9 cellular contexts compared by ENCODE assay signal in genomic region chr4:109912706-109913621, GRCh38. TPM values are rescaled to one million over a fixed set of nuclear protein-coding genes. Genes with fewer than 3 reads are reported as not detected.
DNase-seq lines count a peak whose midpoint lies in the region; ATAC-seq and TF ChIP-seq lines count a peak whose summit lies in the region.
"Had no signal": no experiment of that assay in that cellular context is flagged by ENCODE, and none has a peak within 500 bp of the region (broad histone marks: within the 10 kb centered on the region; RNA-seq: fewer than 3 reads in every experiment).

Gene EGF, plus strand, starts transcription at chr4:109912883. Its CDS starts 453 bp downstream, at chr4:109913336.

- peak within 1 kb of the TSS; percentile 89 for H3K27ac ChIP-seq in HUES6 (ENCODE audit: low read depth, low read length)
- peak within 1 kb of the TSS in 1 of 2 donors; percentile 79 for H3K27ac ChIP-seq in lung (ENCODE audit: low read depth in 1 of 2, low read length in 1 of 2)
- peak within 1 kb of the TSS in 11 of 59 donors; percentile 11 to 59 (median 35) for H3K27ac ChIP-seq in dorsolateral prefrontal cortex

- DNase-seq in AG08396 (ENCODE audit: low spot score) (peak; percentile 15), cardiac fibroblast (ENCODE audit: low read depth in 2 of 2) (peak; percentile 34 to 52), lung (ENCODE audit: low spot score) (no peak), dorsolateral prefrontal cortex (no peak)

- H3K4me1 ChIP-seq in HUES6 (ENCODE audit: control insufficient read depth, insufficient read depth, low read length) (peaks cover 45% of the 10 kb centered on the region), lung (ENCODE audit: control insufficient read depth in 2 of 2, insufficient read depth in 2 of 2, low read length in 2 of 2) (peaks cover 2 to 10% of the 10 kb centered on the region in 2 donors)

- intact Hi-C loops in dorsolateral prefrontal cortex (cut with DNase I) = no loop called here

- no peaks in the 10 kb centered on the region for H3K9me3 ChIP-seq in HUES6 (ENCODE audit: control insufficient read depth, insufficient read depth, low read depth, low read length)
- no peaks in the 10 kb centered on the region for H3K9me3 ChIP-seq in lung (ENCODE audit: control insufficient read depth in 2 of 2, insufficient read depth in 1 of 2, low read length in 1 of 2)

- TF ChIP-seq CTCF in cardiac fibroblast (IDR thresholded peaks at IDR 0.05; ENCODE audit: low read depth, low read length) = no peak
- no peak for TF ChIP-seq CTCF in lung (IDR thresholded peaks at IDR 0.05; ENCODE audit: control extremely low read depth, extremely low read depth)
- no peak for TF ChIP-seq CTCF in dorsolateral prefrontal cortex (IDR thresholded peaks at IDR 0.05 in 54 of 56, conservative IDR thresholded peaks at IDR 0.05 in 2 of 56; ENCODE audit: low read depth in 1 of 56, partially characterized antibody in 56 of 56)

- WGBS in lung, 2 donors = 46 to 55% methylated on average over 9 of the region's 9 CpGs

- H3K27me3 ChIP-seq in HUES6 (ENCODE audit: control insufficient read depth, insufficient read depth, low read length) (no peaks in the 10 kb centered on the region), lung (ENCODE audit: control insufficient read depth, insufficient read depth) (no peaks in the 10 kb centered on the region), dorsolateral prefrontal cortex (no peaks in the 10 kb centered on the region)

- H3K9ac ChIP-seq in HUES6 (ENCODE audit: low read length) = peak within 1 kb of the TSS; percentile 58

- H3K36me3 ChIP-seq in HUES6 (ENCODE audit: control insufficient read depth, insufficient read depth, low read length) (no peaks in the 10 kb centered on the region), lung (ENCODE audit: control insufficient read depth in 2 of 2, insufficient read depth in 2 of 2, low read length in 2 of 2) (no peaks in the 10 kb centered on the region)

- ATAC-seq in lung (ENCODE audit: insufficient read depth, low FRiP score) (peak; percentile 36), HG03039 (IDR thresholded peaks at IDR 0.05; ENCODE audit: unreplicated experiment) (no peak), GM19328 (IDR thresholded peaks at IDR 0.05; ENCODE audit: unreplicated experiment) (no peak), HG03439 (IDR thresholded peaks at IDR 0.05; ENCODE audit: unreplicated experiment) (no peak)

- peak within 1 kb of the TSS; percentile 44 for H3K4me3 ChIP-seq in HUES6 (ENCODE audit: low read depth, low read length)
- H3K4me3 ChIP-seq in cardiac fibroblast (replicated peaks in 1 of 2; ENCODE audit: low read depth in 2 of 2, low read length in 2 of 2) = no peak within 1 kb of the TSS
- no peak within 1 kb of the TSS for H3K4me3 ChIP-seq in lung
- H3K4me3 ChIP-seq in dorsolateral prefrontal cortex = peak within 1 kb of the TSS in 14 of 59 donors; percentile 1 to 42 (median 13)

RNA-seq across cellular contexts. Expression of gene EGF, which starts in this region (rescaled TPM):
- total RNA-seq in lung (1 to 10 TPM; 1.7 to 2.6 TPM), dorsolateral prefrontal cortex (1 to 10 TPM; 1.2 to 8.8 (median 4.2) TPM)
- 1 to 10 TPM in 1 of 2 donors, under 1 TPM in 1; 0.75 to 1.4 TPM for polyA plus RNA-seq in lung
- total RNA-seq: T-helper 1 cell treated with Interleukin-12 subunit alpha and Interleukin-12 subunit beta and Interleukin-4 antibody, amounts not matched to agents 30 ng/mL and 1 ng/mL, for 36 hours had no signal

Comparison
In these comparisons a context has a peak if more than half of its experiments do, and no peak if none do; other contexts are left out.
1. DNase-seq: peak in AG08396 (single experiment) and cardiac fibroblast (2 of 2); none in lung (single experiment) and dorsolateral prefrontal cortex (0 of 10).